ENCODE assay signal across 17 cellular contexts in the genomic region with DNA sequence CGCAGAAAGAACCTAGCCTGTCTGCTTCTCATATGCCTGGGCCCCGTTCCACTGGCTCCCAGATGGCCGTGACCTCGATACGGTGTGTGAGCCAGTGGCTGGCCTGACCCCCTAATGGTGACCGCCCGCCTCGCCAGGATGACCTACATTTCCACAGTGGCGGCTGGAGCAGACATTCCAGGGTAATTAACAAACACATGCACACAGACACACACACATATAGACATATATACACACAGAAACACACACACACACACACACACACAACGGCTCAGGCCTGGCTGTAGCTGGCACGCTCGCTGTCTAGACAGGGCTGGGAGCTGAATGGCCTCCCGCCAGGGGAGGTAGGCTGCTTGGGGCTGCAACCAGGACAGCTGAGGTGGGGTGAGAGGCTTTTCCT.
DNase-seq lines count a peak whose midpoint lies in the region; ATAC-seq, FAIRE-seq and TF ChIP-seq lines count a peak whose summit lies in the region.
"Had no signal": no experiment of that assay in that cellular context is flagged by ENCODE, and none has a peak within 500 bp of the region (broad histone marks: within the 10 kb centered on the region; RNA-seq: fewer than 3 reads in every experiment).

No MANE protein-coding gene starts in this region.

- ATAC-seq in right lobe of liver = peak; percentile 28 to 51 (median 38)
- ATAC-seq: activated CD4-positive, CD25-positive, alpha-beta regulatory T cell treated with anti-CD3 and anti-CD28 coated beads, Interleukin-2, amount 50 U/mL, for 24 hours; gastrocnemius medialis had no signal

- no peak for TF ChIP-seq CTCF in coronary artery (IDR thresholded peaks at IDR 0.05)
- no peak for TF ChIP-seq CTCF in right lobe of liver (IDR thresholded peaks at IDR 0.05)
- no peak for TF ChIP-seq CTCF in spleen (IDR thresholded peaks at IDR 0.05 in 8 of 11, conservative IDR thresholded peaks at IDR 0.05 in 3 of 11)

- H3K27ac ChIP-seq in coronary artery (peak overlapping the region; percentile 19 to 35), right lobe of liver (no peak overlapping the region), spleen (no peak overlapping the region)
- H3K27ac ChIP-seq: gastrocnemius medialis, SJSA1 had no signal

- peak; percentile 28 for DNase-seq in RCC 7860 (ENCODE audit: low spot score)
- no peak for DNase-seq in coronary artery (ENCODE audit: low spot score)
- no peak for DNase-seq in right lobe of liver
- DNase-seq in spleen = peak; percentile 50
- no peak for DNase-seq in activated naive CD4-positive, alpha-beta T cell (lab: John Stamatoyannopoulos, UW)
- no peak for DNase-seq in hepatic stellate cell (ENCODE audit: low spot score)
- no peak for DNase-seq in stimulated activated naive CD4-positive, alpha-beta T cell (lab: John Stamatoyannopoulos, UW)
- DNase-seq: cortex of kidney; gastrocnemius medialis; GDM1; MM.1S; NCI-H187; NCI-H446 treated with DMSO at 0.1 percent for 48 hours; stimulated activated CD4-positive, alpha-beta T cell treated with anti-CD3 and anti-CD28 coated beads, Interleukin-4, amount 100 ng/mL, for 1 hour; T-helper 9 cell had no signal

- WGBS in right lobe of liver (ENCODE audit: insufficient coverage, low coverage, low lambda C conversion rate, missing lambda C conversion rate) = 20% methylated on average over 1 of the region's 13 CpGs
- 50 to 86% (median 72%) methylated on average over 10 to 13 of the region's 13 CpGs for WGBS in spleen, 5 donors

- H3K4me1 ChIP-seq in right lobe of liver (no peaks in the 10 kb centered on the region), spleen (peaks cover 0 to 16% (median 12%) of the 10 kb centered on the region in 6 donors)

- H3K4me3 ChIP-seq in coronary artery (no peak overlapping the region), right lobe of liver (no peak overlapping the region), spleen (no peak overlapping the region)
- H3K4me3 ChIP-seq: gastrocnemius medialis, SJSA1 had no signal

- intact Hi-C loops in right lobe of liver (cut with DNase I) = no loop called here
- intact Hi-C loops in spleen (cut with DNase I; ENCODE audit: low total_unique reads) = no loop called here

- H3K36me3 ChIP-seq in right lobe of liver = no peaks in the 10 kb centered on the region
- no peaks in the 10 kb centered on the region for H3K36me3 ChIP-seq in spleen
- H3K36me3 ChIP-seq: gastrocnemius medialis, SJSA1 had no signal

- FAIRE-seq in RCC 7860 (lab: Jason Lieb, UNC) = no peak

- no peaks in the 10 kb centered on the region for H3K9me3 ChIP-seq in right lobe of liver
- H3K9me3 ChIP-seq in spleen = no peaks in the 10 kb centered on the region
- H3K9me3 ChIP-seq: gastrocnemius medialis, SJSA1 had no signal

- TF ChIP-seq POLR2A in right lobe of liver (IDR thresholded peaks at IDR 0.05) (no peak), spleen (IDR thresholded peaks at IDR 0.05) (no peak)

- H3K27me3 ChIP-seq in right lobe of liver (no peaks in the 10 kb centered on the region), spleen (replicated peaks in 1 of 7) (peaks cover 0 to 8% (median 0%) of the 10 kb centered on the region in 7 donors)
- H3K27me3 ChIP-seq: gastrocnemius medialis, SJSA1 had no signal

Comparison
In these comparisons a context has a peak if more than half of its experiments do, and no peak if none do; other contexts are left out.
1. DNase-seq: peak in RCC 7860 (single experiment) and spleen (single experiment); none in coronary artery (single experiment), right lobe of liver (0 of 3), activated naive CD4-positive, alpha-beta T cell (0 of 4), hepatic stellate cell (single experiment) and stimulated activated naive CD4-positive, alpha-beta T cell (0 of 6).
2. H3K27ac ChIP-seq: peak in coronary artery (2 of 2); none in right lobe of liver (0 of 3) and spleen (0 of 8).